ENCODE assay signal across 8 cellular contexts in the genomic region with DNA sequence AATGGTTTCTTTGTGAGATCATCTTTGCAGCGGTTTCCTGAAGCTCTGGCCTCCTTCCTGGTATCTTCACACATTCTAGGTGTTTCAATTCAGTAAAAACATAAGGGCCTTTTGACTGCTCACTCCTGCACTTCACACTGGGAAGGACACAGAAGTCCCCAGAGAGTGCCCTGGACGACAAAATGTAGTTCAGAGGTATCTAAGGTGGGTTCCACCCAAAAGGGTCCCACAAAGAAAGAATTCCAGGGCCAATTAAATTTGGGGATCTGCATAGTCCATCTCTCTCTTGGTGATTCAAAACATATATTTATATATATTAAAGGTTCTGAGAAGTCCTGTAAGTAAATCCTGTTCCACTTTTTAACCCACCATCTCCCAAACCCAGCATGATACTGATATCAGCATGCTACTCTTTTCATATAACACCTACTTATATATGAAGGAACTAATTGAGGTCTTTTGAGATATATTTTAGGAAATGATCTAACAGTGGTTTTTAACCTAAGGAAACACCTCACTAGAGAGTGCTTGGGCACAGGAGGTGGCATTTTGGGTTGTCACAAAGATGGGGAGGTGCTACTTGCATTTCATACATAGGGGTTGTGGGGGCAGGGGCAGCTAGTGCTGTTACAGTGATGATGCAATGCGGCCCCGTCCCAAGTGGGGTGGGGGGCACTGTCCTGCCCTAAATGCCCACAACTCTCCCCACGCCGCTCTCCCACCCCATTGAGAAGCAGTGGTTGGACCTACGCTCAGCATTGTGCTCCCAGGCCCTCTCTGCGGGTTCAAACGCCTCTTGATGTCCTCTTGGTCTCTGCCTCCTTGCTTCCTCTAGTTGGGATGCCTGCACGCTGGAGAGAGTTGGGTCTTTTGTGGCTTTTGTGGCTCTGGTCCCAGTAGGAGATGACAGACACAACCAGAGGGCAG.
A peak's percentile ranks its signal among the peaks of the same experiment; 100 is the strongest.
DNase-seq lines count a peak whose midpoint lies in the region; ATAC-seq, FAIRE-seq and TF ChIP-seq lines count a peak whose summit lies in the region.

No MANE protein-coding gene starts in this region.

- H3K56ac ChIP-seq in IMR-90 (ENCODE audit: extremely low read depth, insufficient read depth, low read length), result peak overlapping the region; percentile 59; the same call in 1 of the 2 replicates

- no peak for ATAC-seq in IMR-90 (ENCODE audit: low read depth)
- ATAC-seq in activated CD8-positive, alpha-beta T cell treated with anti-CD3 and anti-CD28 coated beads, Interleukin-2, amount 10 ng/mL, durations not matched to agents 7 days and 5 days, result peak; percentile 7
- ATAC-seq in HG03095 (IDR thresholded peaks at IDR 0.05; ENCODE audit: unreplicated experiment), result no peak

- H3K4me1 Mint-ChIP-seq in activated CD8-positive, alpha-beta T cell treated with anti-CD3 and anti-CD28 coated beads, Interleukin-2, amount 10 ng/mL, durations not matched to agents 7 days and 5 days (ENCODE audit: low read depth), result peaks cover 81% of the 10 kb centered on the region

- peaks cover 24% of the 10 kb centered on the region for H3K9me1 ChIP-seq in IMR-90 (ENCODE audit: insufficient read depth, low read length)

- peaks cover 0 to 24% of the 10 kb centered on the region in 2 experiments; a peak in 2 of 4 replicates for H3K79me1 ChIP-seq in IMR-90 (ENCODE audit: low read depth in 1 of 2, low read length in 2 of 2)

- H3K4me1 ChIP-seq in IMR-90 (ENCODE audit: control insufficient read depth, insufficient read depth, low read length) (peaks cover 39% of the 10 kb centered on the region), small intestine (ENCODE audit: control insufficient read depth in 2 of 2, insufficient read depth in 1 of 2, low read depth in 1 of 2, low read length in 1 of 2) (peaks cover 7 to 15% of the 10 kb centered on the region in 2 donors)

- peak overlapping the region; percentile 96 for H3K27ac Mint-ChIP-seq in activated CD8-positive, alpha-beta T cell treated with anti-CD3 and anti-CD28 coated beads, Interleukin-2, amount 10 ng/mL, durations not matched to agents 7 days and 5 days

- H2BK5ac ChIP-seq in IMR-90 (ENCODE audit: low read depth, low read length, poor library complexity, severe bottlenecking), result peak overlapping the region; percentile 95

- peak overlapping the region; percentile 96 for H2BK20ac ChIP-seq in IMR-90 (ENCODE audit: low read depth, low read length)

- DNase-seq in IMR-90, result no peak
- peak; percentile 87 for DNase-seq in activated CD8-positive, alpha-beta T cell treated with anti-CD3 and anti-CD28 coated beads, Interleukin-2, amount 10 ng/mL, durations not matched to agents 7 days and 5 days
- DNase-seq in erythroblast (lab: John Stamatoyannopoulos, UW), result peak; percentile 46 to 58
- DNase-seq in small intestine, result peak; percentile 57
- DNase-seq in HCEC 1CT, result no peak
- DNase-seq in urothelium cell line (ENCODE audit: low spot score), result no peak

- H3K9ac ChIP-seq in IMR-90 (ENCODE audit: low read depth, low read length), result no peak overlapping the region; the same call in 1 of the 2 replicates

- H3K4me3 ChIP-seq in IMR-90 (ENCODE audit: insufficient read depth, low read depth, low read length) (no peak overlapping the region), small intestine (ENCODE audit: low read depth in 1 of 2, low read length in 2 of 2) (peak overlapping the region in 1 of 2 donors; percentile 41)

- no peaks in the 10 kb centered on the region for H3K9me3 Mint-ChIP-seq in activated CD8-positive, alpha-beta T cell treated with anti-CD3 and anti-CD28 coated beads, Interleukin-2, amount 10 ng/mL, durations not matched to agents 7 days and 5 days (ENCODE audit: insufficient read depth)

- TF ChIP-seq RAD21 in IMR-90 (IDR thresholded peaks at IDR 0.05; ENCODE audit: low read length), result no peak

- TF ChIP-seq POLR2A in GM18526 (IDR thresholded peaks at IDR 0.05; ENCODE audit: extremely low read depth, insufficient read length) (peak; percentile 34), IMR-90 (IDR thresholded peaks at IDR 0.05; ENCODE audit: low read depth, low read length) (no peak), erythroblast (IDR thresholded peaks at IDR 0.05; ENCODE audit: low read length) (no peak)

- CTCF ChIA-PET in IMR-90 (lab: Yijun Ruan, JAX), result interaction anchor here (1.1 kb wide), 1 partner anchor 48 kb away, joined by 3 read pairs; no protein-coding TSS in a partner anchor
- CTCF ChIA-PET in activated CD8-positive, alpha-beta T cell treated with anti-CD3 and anti-CD28 coated beads, Interleukin-2, amount 10 ng/mL, durations not matched to agents 7 days and 5 days (lab: Charles Lee), result interaction anchor here (0.6 to 6.5 kb wide), 33 partner anchors 15 to 382 kb away, joined by 3 to 89 read pairs (median 6); partner anchors contain the start of genes ARF6, MGAT2, NEMF and RPL36AL

- H3K18ac ChIP-seq in IMR-90 (ENCODE audit: low read depth, low read length), result peak overlapping the region; percentile 92

- H4K91ac ChIP-seq in IMR-90 (ENCODE audit: insufficient read depth, low read depth, low read length), result peak overlapping the region; percentile 99

- H2BK15ac ChIP-seq in IMR-90 (ENCODE audit: low read depth, low read length), result peak overlapping the region; percentile 97; the same call in 2 of the 3 replicates

- POLR2A ChIA-PET in IMR-90 (lab: Charles Lee; ENCODE audit: unreplicated experiment), result interaction anchor here (1.2 kb wide), 1 partner anchor 15 kb away, joined by 3 read pairs; no protein-coding TSS in a partner anchor
- POLR2A ChIA-PET in activated CD8-positive, alpha-beta T cell treated with anti-CD3 and anti-CD28 coated beads, Interleukin-2, amount 10 ng/mL, durations not matched to agents 7 days and 5 days (lab: Charles Lee), result interaction anchor here (0.6 to 9.0 kb wide), 43 partner anchors 9 to 309 kb away, joined by 3 to 307 read pairs (median 7); partner anchors contain the start of genes ARF6, KLHDC1, KLHDC2 and NEMF

- peak overlapping the region; percentile 79 for H3K4me2 ChIP-seq in IMR-90 (ENCODE audit: low read depth, low read length)

- H4K5ac ChIP-seq in IMR-90 (ENCODE audit: low read depth, low read length), result peak overlapping the region; percentile 97

- H3K27me3 ChIP-seq in IMR-90 (ENCODE audit: control insufficient read depth, insufficient read depth, low read length), result no peaks in the 10 kb centered on the region
- no peaks in the 10 kb centered on the region for H3K27me3 ChIP-seq in small intestine (ENCODE audit: control insufficient read depth in 2 of 2, insufficient read depth in 2 of 2, low read length in 2 of 2)

- no peaks in the 10 kb centered on the region for H4K20me1 ChIP-seq in IMR-90 (ENCODE audit: insufficient read depth, low read length)

- H4K8ac ChIP-seq in IMR-90 (ENCODE audit: low read depth in 2 of 2, low read length in 2 of 2), result peak overlapping the region; percentile 86 to 96

- peak overlapping the region; percentile 83 for H2AFZ ChIP-seq in IMR-90 (replicated peaks; ENCODE audit: low read length, poor library complexity)

- no TSS peak for BruUV-seq in IMR-90 (replicated peaks; lab: Mats Ljungman, UMichigan)

- peak overlapping the region; percentile 99 for H2AK5ac ChIP-seq in IMR-90 (ENCODE audit: low read depth, low read length)

- intact Hi-C loops in IMR-90 (cut with micrococcal nuclease), result loop anchor here (2.0 to 5.0 kb wide), 3 partner anchors 37 to 107 kb away; no protein-coding TSS in a partner anchor

- H3K27me3 Mint-ChIP-seq in activated CD8-positive, alpha-beta T cell treated with anti-CD3 and anti-CD28 coated beads, Interleukin-2, amount 10 ng/mL, durations not matched to agents 7 days and 5 days (ENCODE audit: low read depth), result no peaks in the 10 kb centered on the region

- dilution Hi-C loops in IMR-90 (cut with HindIII; ENCODE audit: low sequenced_read_pairs, unreplicated experiment), result no loop called here

- H3K4ac ChIP-seq in IMR-90 (ENCODE audit: low read depth, low read length), result peak overlapping the region; percentile 93

- no peak for FAIRE-seq in small intestine (lab: Jason Lieb, UNC)
- FAIRE-seq in urothelium cell line (lab: Jason Lieb, UNC), result no peak

- peak overlapping the region; percentile 85 for H3K14ac ChIP-seq in IMR-90 (replicated peaks; ENCODE audit: low read depth, low read length)

- WGBS in IMR-90 (ENCODE audit: extremely low coverage in 2 of 2, insufficient read length in 1 of 2), 2 experiments, result no CpG with 5 or more reads among the region's 10 CpGs
- WGBS in small intestine, 3 donors, result 35 to 59% (median 39%) methylated on average over 10 of the region's 10 CpGs

- H3K36me3 Mint-ChIP-seq in activated CD8-positive, alpha-beta T cell treated with anti-CD3 and anti-CD28 coated beads, Interleukin-2, amount 10 ng/mL, durations not matched to agents 7 days and 5 days (ENCODE audit: low read depth), result peaks cover 25% of the 10 kb centered on the region

- H3K9me3 ChIP-seq in IMR-90 (ENCODE audit: control insufficient read depth, insufficient read depth, low read length), result no peaks in the 10 kb centered on the region
- no peaks in the 10 kb centered on the region for H3K9me3 ChIP-seq in small intestine (ENCODE audit: control insufficient read depth, low read depth)

- in situ Hi-C loops in IMR-90 (cut with MboI; ENCODE audit: low sequenced_read_pairs), result no loop called here

- no peak for TF ChIP-seq CTCF in IMR-90 (conservative IDR thresholded peaks at IDR 0.05; ENCODE audit: low read depth, low read length)

- H2BK120ac ChIP-seq in IMR-90 (ENCODE audit: low read depth, low read length), result peak overlapping the region; percentile 94

- peak overlapping the region; percentile 98 for H2AK9ac ChIP-seq in IMR-90 (replicated peaks; ENCODE audit: low read depth, low read length, poor library complexity)

- H3K27ac ChIP-seq in IMR-90 (ENCODE audit: insufficient read depth, low read length), result peak overlapping the region; percentile 86
- H3K27ac ChIP-seq in small intestine (ENCODE audit: low read depth in 1 of 2, low read length in 1 of 2), result peak overlapping the region; percentile 96 to 99

- peak overlapping the region; percentile 77 for H3K23ac ChIP-seq in IMR-90 (ENCODE audit: low read depth, low read length)

- H3K36me3 ChIP-seq in IMR-90 (ENCODE audit: control insufficient read depth, insufficient read depth, low read length) (no peaks in the 10 kb centered on the region), small intestine (ENCODE audit: control insufficient read depth in 2 of 2, insufficient read depth in 2 of 2, low read length in 2 of 2) (no peaks in the 10 kb centered on the region)

- H3K4me3 Mint-ChIP-seq in activated CD8-positive, alpha-beta T cell treated with anti-CD3 and anti-CD28 coated beads, Interleukin-2, amount 10 ng/mL, durations not matched to agents 7 days and 5 days, result peak overlapping the region; percentile 76

TF ChIP-seq in IMR-90, 13 proteins besides CTCF, POLR2A, EP300 and RAD21:
- TF ChIP-seq CEBPB (IDR thresholded peaks at IDR 0.05; ENCODE audit: low read depth, low read length), result peak; percentile 52
- no peak for TF ChIP-seq MXI1 (IDR thresholded peaks at IDR 0.05; ENCODE audit: borderline replicate concordance, low read depth, low read length)
- TF ChIP-seq MAZ (IDR thresholded peaks at IDR 0.05; ENCODE audit: borderline replicate concordance, low read depth, low read length), result no peak

Comparison
In these comparisons a context has a peak if more than half of its experiments do, and no peak if none do; other contexts are left out.
1. DNase-seq: peak in activated CD8-positive, alpha-beta T cell treated with anti-CD3 and anti-CD28 coated beads, Interleukin-2, amount 10 ng/mL, durations not matched to agents 7 days and 5 days (single experiment), erythroblast (2 of 2) and small intestine (single experiment); none in IMR-90 (single experiment), HCEC 1CT (single experiment) and urothelium cell line (single experiment).